12 cellular contexts compared by ENCODE assay signal in genomic region chr21:45289134-45289533, GRCh38. TPM values are rescaled to one million over a fixed set of nuclear protein-coding genes. Genes with fewer than 3 reads are reported as not detected.
DNase-seq lines count a peak whose midpoint lies in the region; ATAC-seq, FAIRE-seq and TF ChIP-seq lines count a peak whose summit lies in the region.
"Had no signal": no experiment of that assay in that cellular context is flagged by ENCODE, and none has a peak within 500 bp of the region (broad histone marks: within the 10 kb centered on the region; RNA-seq: fewer than 3 reads in every experiment).

No MANE protein-coding gene starts in this region.

- no peak for DNase-seq in CD4-positive, CD25-positive, alpha-beta regulatory T cell
- DNase-seq in MG63 (no peak), MCF 10A (ENCODE audit: unreplicated experiment) (no peak), naive B cell (no peak), Ammon's horn (ENCODE audit: low spot score) (no peak), H54 (ENCODE audit: insufficient read length, low spot score) (no peak)
- DNase-seq: amygdala, GOT3 had no signal

- H3K27ac ChIP-seq in CD4-positive, CD25-positive, alpha-beta regulatory T cell (ENCODE audit: insufficient read depth, low read length, poor library complexity, severe bottlenecking), result no peak overlapping the region

- H3K9me3 ChIP-seq in CD4-positive, CD25-positive, alpha-beta regulatory T cell (ENCODE audit: control insufficient read depth in 2 of 2, low read length in 2 of 2), result no peaks in the 10 kb centered on the region
- H3K9me3 ChIP-seq in MG63, result no peaks in the 10 kb centered on the region

- POLR2A ChIA-PET in MCF 10A (lab: Yijun Ruan, JAX), result interaction anchor here (1.9 kb wide), 1 partner anchor 152 kb away, joined by 15 read pairs; no protein-coding TSS in a partner anchor

- intact Hi-C loops in MCF 10A (cut with micrococcal nuclease), result no loop called here

- BruUV-seq in MCF 10A (replicated peaks; lab: Mats Ljungman, UMichigan), result no TSS peak

- FAIRE-seq in H54 (lab: Jason Lieb, UNC), result no peak
- FAIRE-seq: D721Med, endometrium had no signal

- no peaks in the 10 kb centered on the region for H3K27me3 Mint-ChIP-seq in CD4-positive, CD25-positive, alpha-beta regulatory T cell
- H3K27me3 Mint-ChIP-seq in MCF 10A (ENCODE audit: insufficient read depth, unreplicated experiment) (no peaks in the 10 kb centered on the region), naive B cell (peaks cover 0 to under 1% (median 0%) of the 10 kb centered on the region in 3 donors)

- no peaks in the 10 kb centered on the region for H3K27me3 ChIP-seq in CD4-positive, CD25-positive, alpha-beta regulatory T cell (ENCODE audit: control insufficient read depth, insufficient read depth, low read length)
- no peaks in the 10 kb centered on the region for H3K27me3 ChIP-seq in MG63

- peaks cover 18% of the 10 kb centered on the region for H3K36me3 ChIP-seq in CD4-positive, CD25-positive, alpha-beta regulatory T cell (ENCODE audit: control insufficient read depth, insufficient read depth, low read length)
- peaks cover 26% of the 10 kb centered on the region for H3K36me3 ChIP-seq in MG63

- no peak for TF ChIP-seq CTCF in MCF 10A (IDR thresholded peaks at IDR 0.05; ENCODE audit: unreplicated experiment)

- peak overlapping the region in 2 of 3 donors; percentile 52 to 86 for H3K27ac Mint-ChIP-seq in CD4-positive, CD25-positive, alpha-beta regulatory T cell
- H3K27ac Mint-ChIP-seq in MCF 10A (ENCODE audit: low read depth, unreplicated experiment) (no peak overlapping the region), naive B cell (peak overlapping the region in 1 of 6 donors; percentile 78)

- CTCF ChIA-PET in MCF 10A (lab: Yijun Ruan, JAX), result interaction anchor here (0.6 to 4.1 kb wide), 7 partner anchors 100 to 162 kb away, joined by 3 to 28 read pairs (median 6); no protein-coding TSS in a partner anchor

- no peak for TF ChIP-seq POLR2A in H54 (IDR thresholded peaks at IDR 0.05; ENCODE audit: low read depth, low read length)

- H3K9me3 Mint-ChIP-seq in CD4-positive, CD25-positive, alpha-beta regulatory T cell, result no peaks in the 10 kb centered on the region
- H3K9me3 Mint-ChIP-seq in MCF 10A (ENCODE audit: unreplicated experiment) (no peaks in the 10 kb centered on the region), naive B cell (no peaks in the 10 kb centered on the region)

- H3K36me3 Mint-ChIP-seq in CD4-positive, CD25-positive, alpha-beta regulatory T cell, result peaks cover 10% of the 10 kb centered on the region
- H3K36me3 Mint-ChIP-seq in MCF 10A (ENCODE audit: insufficient read depth, unreplicated experiment), result peaks cover 28% of the 10 kb centered on the region
- H3K36me3 Mint-ChIP-seq in naive B cell, result peaks cover 10 to 13% of the 10 kb centered on the region in 2 donors

- peak overlapping the region; percentile 15 to 85 (median 74) for H3K4me3 Mint-ChIP-seq in CD4-positive, CD25-positive, alpha-beta regulatory T cell
- peak overlapping the region; percentile 74 for H3K4me3 Mint-ChIP-seq in MCF 10A (ENCODE audit: unreplicated experiment)
- H3K4me3 Mint-ChIP-seq in naive B cell, result peak overlapping the region; percentile 12 to 78 (median 70)

- no peak for ATAC-seq in CD4-positive, CD25-positive, alpha-beta regulatory T cell (ENCODE audit: low read depth in 2 of 2)
- ATAC-seq in naive B cell (ENCODE audit: low read depth in 2 of 2) (no peak), HG03045 (IDR thresholded peaks at IDR 0.05; ENCODE audit: unreplicated experiment) (no peak), GM21447 (IDR thresholded peaks at IDR 0.05; ENCODE audit: unreplicated experiment) (no peak)

- peaks cover 16 to 48% (median 25%) of the 10 kb centered on the region in 4 donors for H3K4me1 Mint-ChIP-seq in CD4-positive, CD25-positive, alpha-beta regulatory T cell
- peaks cover 9% of the 10 kb centered on the region for H3K4me1 Mint-ChIP-seq in MCF 10A (ENCODE audit: insufficient read depth, unreplicated experiment)
- H3K4me1 Mint-ChIP-seq in naive B cell, result peaks cover 16 to 28% (median 21%) of the 10 kb centered on the region in 3 donors

- peaks cover 30% of the 10 kb centered on the region for H3K4me1 ChIP-seq in CD4-positive, CD25-positive, alpha-beta regulatory T cell (ENCODE audit: control insufficient read depth, insufficient read depth, low read length, poor library complexity, severe bottlenecking)

- H3K4me3 ChIP-seq in CD4-positive, CD25-positive, alpha-beta regulatory T cell (ENCODE audit: low read depth, low read length), result no peak overlapping the region
- peak overlapping the region; percentile 83 for H3K4me3 ChIP-seq in MG63

RNA-seq across cellular contexts. Expression of gene POFUT2, which starts 1.4 kb away (rescaled TPM):
- total RNA-seq in CD4-positive, CD25-positive, alpha-beta regulatory T cell, result 55.6 TPM
- 1 to 10 TPM; 2.6 to 4.7 (median 3.2) TPM for polyA plus RNA-seq in CD4-positive, CD25-positive, alpha-beta regulatory T cell
- 16.9 and 33.0 TPM in 2 replicates for total RNA-seq in MG63 (2014; rRNA removed; shearing (Covaris generic); ENCODE audit: low replicate concordance)
- total RNA-seq in MCF 10A (2022), result 25.2 and 31.3 TPM in 2 replicates
- polyA plus RNA-seq in naive B cell (ENCODE audit: low read depth in 6 of 6), result 10 to 100 TPM in 1 of 6 donors, 1 to 10 TPM in 5; 2.8 to 10.2 (median 5.2) TPM
